In genomic region chr17:81910840-81911276, GRCh38 we compare ENCODE assay signal across 8 cellular contexts. TPM values are rescaled to one million over a fixed set of nuclear protein-coding genes. Genes with fewer than 3 reads are reported as not detected.
A peak's percentile ranks its signal among the peaks of the same experiment; 100 is the strongest.
DNase-seq lines count a peak whose midpoint lies in the region; ATAC-seq, FAIRE-seq and TF ChIP-seq lines count a peak whose summit lies in the region.

No MANE protein-coding gene starts in this region.

- no peaks in the 10 kb centered on the region for H3K9me3 Mint-ChIP-seq in activated T-helper 2 cell treated with anti-CD3 and anti-CD28 coated beads, Interferon-gamma antibody, Interleukin-2, Interleukin-4, amounts not matched to agents 10 μg/mL and 5 μg/mL and 100 μg/mL, durations not matched to agents 14 hours and 24 hours and 36 hours

- H3K9ac ChIP-seq in keratinocyte (ENCODE audit: control insufficient read depth, extremely low read depth, insufficient read depth, low read length) (peak overlapping the region; percentile 78), subcutaneous abdominal adipose tissue (ENCODE audit: low read length in 5 of 5) (peak overlapping the region in 4 of 5 donors; percentile 52 to 81 (median 68))

- no peak for FAIRE-seq in keratinocyte (lab: Jason Lieb, UNC)

- H3K36me3 Mint-ChIP-seq in activated T-helper 2 cell treated with anti-CD3 and anti-CD28 coated beads, Interferon-gamma antibody, Interleukin-2, Interleukin-4, amounts not matched to agents 10 μg/mL and 5 μg/mL and 100 μg/mL, durations not matched to agents 14 hours and 24 hours and 36 hours (ENCODE audit: low read depth), result peaks cover 50% of the 10 kb centered on the region

- TF ChIP-seq CTCF in keratinocyte (optimal IDR thresholded peaks at IDR 0.05 in 1 of 3, IDR thresholded peaks at IDR 0.05 in 1 of 3, conservative IDR thresholded peaks at IDR 0.05 in 1 of 3; ENCODE audit: extremely low read depth in 1 of 3, insufficient read depth in 2 of 3, low read length in 3 of 3), result no peak

- no peaks in the 10 kb centered on the region for H3K4me1 ChIP-seq in ACC112 (ENCODE audit: control insufficient read depth, insufficient read depth, low read length, unreplicated experiment)
- H3K4me1 ChIP-seq in keratinocyte (ENCODE audit: control insufficient read depth, extremely low read depth, insufficient read depth, low read length), result peaks cover 24% of the 10 kb centered on the region
- peaks cover 2 to 22% (median 14%) of the 10 kb centered on the region in 5 donors for H3K4me1 ChIP-seq in subcutaneous abdominal adipose tissue (ENCODE audit: control insufficient read depth in 5 of 5, insufficient read depth in 5 of 5, low read length in 5 of 5)

- peak overlapping the region; percentile 57 for H2AFZ ChIP-seq in ACC112 (ENCODE audit: low read length, unreplicated experiment)
- H2AFZ ChIP-seq in keratinocyte (ENCODE audit: control insufficient read depth, low read length), result peak overlapping the region; percentile 43

- no peaks in the 10 kb centered on the region for H3K27me3 Mint-ChIP-seq in activated T-helper 2 cell treated with anti-CD3 and anti-CD28 coated beads, Interferon-gamma antibody, Interleukin-2, Interleukin-4, amounts not matched to agents 10 μg/mL and 5 μg/mL and 100 μg/mL, durations not matched to agents 14 hours and 24 hours and 36 hours (ENCODE audit: low read depth)

- H3K4me3 ChIP-seq in ACC112 (ENCODE audit: low read depth, low read length), result peak overlapping the region; percentile 91
- H3K4me3 ChIP-seq in keratinocyte (ENCODE audit: control insufficient read depth in 2 of 3, extremely low read depth in 1 of 3, insufficient read depth in 2 of 3, low read depth in 1 of 3, low read length in 3 of 3), result peak overlapping the region; percentile 67 to 90 (median 83)
- H3K4me3 ChIP-seq in subcutaneous abdominal adipose tissue (ENCODE audit: low read depth in 1 of 5, low read length in 5 of 5), result peak overlapping the region; percentile 61 to 83 (median 76)

- H3K9me1 ChIP-seq in keratinocyte (ENCODE audit: control insufficient read depth, extremely low read depth, insufficient read depth, low read length), result peaks cover 7% of the 10 kb centered on the region

- peak overlapping the region; percentile 84 for H3K4me3 Mint-ChIP-seq in activated T-helper 2 cell treated with anti-CD3 and anti-CD28 coated beads, Interferon-gamma antibody, Interleukin-2, Interleukin-4, amounts not matched to agents 10 μg/mL and 5 μg/mL and 100 μg/mL, durations not matched to agents 14 hours and 24 hours and 36 hours (ENCODE audit: low read depth)

- ATAC-seq in GM18867 (IDR thresholded peaks at IDR 0.05; ENCODE audit: unreplicated experiment) (peak; percentile 21), HG03135 (IDR thresholded peaks at IDR 0.05; ENCODE audit: unreplicated experiment) (peak; percentile 13)

- H3K27ac ChIP-seq in ACC112 (ENCODE audit: low read depth, low read length), result no peak overlapping the region
- peak overlapping the region; percentile 58 for H3K27ac ChIP-seq in keratinocyte (ENCODE audit: control insufficient read depth, insufficient read depth, low read length)
- H3K27ac ChIP-seq in subcutaneous abdominal adipose tissue (ENCODE audit: low read depth, low read length), result no peak overlapping the region

- peak overlapping the region; percentile 59 for H3K4me2 ChIP-seq in keratinocyte (ENCODE audit: control insufficient read depth, extremely low read depth, insufficient read depth, low read depth, low read length)

- H3K9me3 ChIP-seq in keratinocyte (ENCODE audit: control insufficient read depth, low read depth, low read length) (no peaks in the 10 kb centered on the region), subcutaneous abdominal adipose tissue (ENCODE audit: control insufficient read depth in 5 of 5, low read length in 5 of 5) (no peaks in the 10 kb centered on the region)

- H3K79me2 ChIP-seq in ACC112 (ENCODE audit: control insufficient read depth, insufficient read depth, low read length, unreplicated experiment) (peaks cover 2% of the 10 kb centered on the region), keratinocyte (ENCODE audit: control insufficient read depth, insufficient read depth, low read length) (peaks cover 22% of the 10 kb centered on the region)

- H3K27me3 ChIP-seq in ACC112 (ENCODE audit: insufficient read depth, low read length) (no peaks in the 10 kb centered on the region), keratinocyte (ENCODE audit: control insufficient read depth, extremely low read depth, insufficient read depth, low read length) (no peaks in the 10 kb centered on the region), subcutaneous abdominal adipose tissue (ENCODE audit: control insufficient read depth in 5 of 5, insufficient read depth in 4 of 5, low read length in 5 of 5) (no peaks in the 10 kb centered on the region)

- peaks cover 3% of the 10 kb centered on the region for H4K20me1 ChIP-seq in keratinocyte (ENCODE audit: control insufficient read depth, extremely low read depth, insufficient read depth, low read length)

- H3K36me3 ChIP-seq in ACC112 (ENCODE audit: insufficient read depth, low read length) (peaks cover 11% of the 10 kb centered on the region; the same call in 1 of the 2 replicates), keratinocyte (ENCODE audit: control insufficient read depth in 2 of 2, extremely low read depth in 1 of 2, insufficient read depth in 2 of 2, low read length in 2 of 2) (peaks cover 34 to 42% of the 10 kb centered on the region in 2 experiments), subcutaneous abdominal adipose tissue (ENCODE audit: control insufficient read depth in 5 of 5, insufficient read depth in 5 of 5, low read length in 5 of 5) (peaks cover 0 to 70% (median 55%) of the 10 kb centered on the region in 5 donors)

- peaks cover 10% of the 10 kb centered on the region for H3K4me1 Mint-ChIP-seq in activated T-helper 2 cell treated with anti-CD3 and anti-CD28 coated beads, Interferon-gamma antibody, Interleukin-2, Interleukin-4, amounts not matched to agents 10 μg/mL and 5 μg/mL and 100 μg/mL, durations not matched to agents 14 hours and 24 hours and 36 hours (ENCODE audit: low read depth)

- no peak overlapping the region for H3K27ac Mint-ChIP-seq in activated T-helper 2 cell treated with anti-CD3 and anti-CD28 coated beads, Interferon-gamma antibody, Interleukin-2, Interleukin-4, amounts not matched to agents 10 μg/mL and 5 μg/mL and 100 μg/mL, durations not matched to agents 14 hours and 24 hours and 36 hours

- DNase-seq in activated T-helper 2 cell treated with anti-CD3 and anti-CD28 coated beads, Interferon-gamma antibody, Interleukin-2, Interleukin-4, amounts not matched to agents 10 μg/mL and 5 μg/mL and 100 μg/mL, durations not matched to agents 14 hours and 24 hours and 36 hours (ENCODE audit: low spot score), result no peak
- no peak for DNase-seq in keratinocyte (ENCODE audit: low read depth, low spot score)
- DNase-seq in dedifferentiated amniotic fluid mesenchymal stem cell (ENCODE audit: extremely low spot score), result no peak
- no peak for DNase-seq in CD1c-positive myeloid dendritic cell (ENCODE audit: extremely low spot score)

- dilution Hi-C loops in keratinocyte (cut with MboI; ENCODE audit: extremely low pct_ligation_motif_present, low sequenced_read_pairs), result no loop called here

- intact Hi-C loops in activated T-helper 2 cell treated with anti-CD3 and anti-CD28 coated beads, Interferon-gamma antibody, Interleukin-2, Interleukin-4, amounts not matched to agents 10 μg/mL and 5 μg/mL and 100 μg/mL, durations not matched to agents 14 hours and 24 hours and 36 hours (cut with micrococcal nuclease), result no loop called here

RNA-seq across cellular contexts. Expression of gene PCYT2, which starts 0.3 kb away (rescaled TPM):
- total RNA-seq in activated T-helper 2 cell treated with anti-CD3 and anti-CD28 coated beads, Interferon-gamma antibody, Interleukin-2, Interleukin-4, amounts not matched to agents 10 μg/mL and 5 μg/mL and 100 μg/mL, durations not matched to agents 14 hours and 24 hours and 36 hours, result 51.5 and 51.7 TPM in 2 replicates
- polyA plus RNA-seq in keratinocyte, result 38.1 to 47.6 TPM (median 45.8 TPM) in 3 replicates
- polyA plus RNA-seq in keratinocyte (2011; ENCODE audit: low read depth), result 20.0 TPM
- 27.1 and 44.7 TPM in 2 replicates for polyA plus RNA-seq in keratinocyte (2011; cell fraction: cytosol; rRNA removed)
- 47.6 and 52.5 TPM in 2 replicates for polyA plus RNA-seq in keratinocyte (2011; cell fraction: nucleus; rRNA removed)
- polyA plus RNA-seq in keratinocyte (2012; ENCODE audit: low replicate concordance), result 19.5 and 47.4 TPM in 2 replicates
- 42.2 to 60.4 TPM (median 44.2 TPM) in 3 replicates for polyA minus RNA-seq in keratinocyte
- polyA minus RNA-seq in keratinocyte (2011; cell fraction: cytosol; rRNA and poly(A)+ RNA removed), result 34.7 TPM
- 29.9 and 33.6 TPM in 2 replicates for polyA minus RNA-seq in keratinocyte (2011; cell fraction: nucleus; rRNA and poly(A)+ RNA removed)

RNA-seq across cellular contexts. Expression of gene SIRT7, which starts 7.1 kb away (rescaled TPM):
- 50.2 and 55.7 TPM in 2 replicates for total RNA-seq in activated T-helper 2 cell treated with anti-CD3 and anti-CD28 coated beads, Interferon-gamma antibody, Interleukin-2, Interleukin-4, amounts not matched to agents 10 μg/mL and 5 μg/mL and 100 μg/mL, durations not matched to agents 14 hours and 24 hours and 36 hours
- 6.9 to 11.9 TPM (median 7.4 TPM) in 3 replicates for polyA plus RNA-seq in keratinocyte
- 18.2 TPM for polyA plus RNA-seq in keratinocyte (2011; ENCODE audit: low read depth)
- polyA plus RNA-seq in keratinocyte (2011; cell fraction: cytosol; rRNA removed), result 4.3 and 10.1 TPM in 2 replicates
- polyA plus RNA-seq in keratinocyte (2011; cell fraction: nucleus; rRNA removed), result 31.5 and 36.6 TPM in 2 replicates
- 16.7 and 29.6 TPM in 2 replicates for polyA plus RNA-seq in keratinocyte (2012; ENCODE audit: low replicate concordance)
- polyA minus RNA-seq in keratinocyte, result 22.1 to 28.0 TPM (median 25.2 TPM) in 3 replicates
- 9.4 TPM for polyA minus RNA-seq in keratinocyte (2011; cell fraction: cytosol; rRNA and poly(A)+ RNA removed)
- polyA minus RNA-seq in keratinocyte (2011; cell fraction: nucleus; rRNA and poly(A)+ RNA removed), result 20.8 and 28.7 TPM in 2 replicates

RNA-seq across cellular contexts. Expression of gene NPB, which starts 8.8 kb away (rescaled TPM):
- total RNA-seq in activated T-helper 2 cell treated with anti-CD3 and anti-CD28 coated beads, Interferon-gamma antibody, Interleukin-2, Interleukin-4, amounts not matched to agents 10 μg/mL and 5 μg/mL and 100 μg/mL, durations not matched to agents 14 hours and 24 hours and 36 hours, result 0.28 and 0.39 TPM in 2 replicates
- 0.07 TPM in 1 of 3 replicates, not detected in the others for polyA plus RNA-seq in keratinocyte
- not detected for polyA plus RNA-seq in keratinocyte (2011; ENCODE audit: low read depth)
- 0.06 TPM in 1 of 2 replicates, not detected in the other for polyA plus RNA-seq in keratinocyte (2011; cell fraction: cytosol; rRNA removed)
- not detected in 2 replicates for polyA plus RNA-seq in keratinocyte (2011; cell fraction: nucleus; rRNA removed)
- polyA plus RNA-seq in keratinocyte (2012; ENCODE audit: low replicate concordance), result not detected in 2 replicates
- not detected in 3 replicates for polyA minus RNA-seq in keratinocyte
- not detected for polyA minus RNA-seq in keratinocyte (2011; cell fraction: cytosol; rRNA and poly(A)+ RNA removed)
- polyA minus RNA-seq in keratinocyte (2011; cell fraction: nucleus; rRNA and poly(A)+ RNA removed), result not detected in 2 replicates

RNA-seq across cellular contexts. Expression of gene MAFG, which starts 16.7 kb away (rescaled TPM):
- 30.3 and 31.8 TPM in 2 replicates for total RNA-seq in activated T-helper 2 cell treated with anti-CD3 and anti-CD28 coated beads, Interferon-gamma antibody, Interleukin-2, Interleukin-4, amounts not matched to agents 10 μg/mL and 5 μg/mL and 100 μg/mL, durations not matched to agents 14 hours and 24 hours and 36 hours
- polyA plus RNA-seq in keratinocyte, result 8.3 to 12.1 TPM (median 9.4 TPM) in 3 replicates
- 13.3 TPM for polyA plus RNA-seq in keratinocyte (2011; ENCODE audit: low read depth)
- polyA plus RNA-seq in keratinocyte (2011; cell fraction: cytosol; rRNA removed), result 8.2 and 9.7 TPM in 2 replicates
- 43.0 and 46.6 TPM in 2 replicates for polyA plus RNA-seq in keratinocyte (2011; cell fraction: nucleus; rRNA removed)
- polyA plus RNA-seq in keratinocyte (2012; ENCODE audit: low replicate concordance), result 10.2 and 21.0 TPM in 2 replicates
- 6.7 to 18.1 TPM (median 6.7 TPM) in 3 replicates for polyA minus RNA-seq in keratinocyte
- 6.5 TPM for polyA minus RNA-seq in keratinocyte (2011; cell fraction: cytosol; rRNA and poly(A)+ RNA removed)
- polyA minus RNA-seq in keratinocyte (2011; cell fraction: nucleus; rRNA and poly(A)+ RNA removed), result 8.4 and 9.5 TPM in 2 replicates

RNA-seq across cellular contexts. Expression of gene ANAPC11, which starts 19.3 kb away (rescaled TPM):
- 108 and 119 TPM in 2 replicates for total RNA-seq in activated T-helper 2 cell treated with anti-CD3 and anti-CD28 coated beads, Interferon-gamma antibody, Interleukin-2, Interleukin-4, amounts not matched to agents 10 μg/mL and 5 μg/mL and 100 μg/mL, durations not matched to agents 14 hours and 24 hours and 36 hours
- polyA plus RNA-seq in keratinocyte, result 195 to 269 TPM (median 230 TPM) in 3 replicates
- polyA plus RNA-seq in keratinocyte (2011; ENCODE audit: low read depth), result 222 TPM
- 116 and 309 TPM in 2 replicates for polyA plus RNA-seq in keratinocyte (2011; cell fraction: cytosol; rRNA removed)
- 82.3 and 85.9 TPM in 2 replicates for polyA plus RNA-seq in keratinocyte (2011; cell fraction: nucleus; rRNA removed)
- 183 and 209 TPM in 2 replicates for polyA plus RNA-seq in keratinocyte (2012; ENCODE audit: low replicate concordance)
- 42.9 to 62.8 TPM (median 44.0 TPM) in 3 replicates for polyA minus RNA-seq in keratinocyte
- polyA minus RNA-seq in keratinocyte (2011; cell fraction: cytosol; rRNA and poly(A)+ RNA removed), result 130 TPM
- 15.6 and 17.4 TPM in 2 replicates for polyA minus RNA-seq in keratinocyte (2011; cell fraction: nucleus; rRNA and poly(A)+ RNA removed)
